17 cellular contexts compared by ENCODE assay signal in the genomic region with DNA sequence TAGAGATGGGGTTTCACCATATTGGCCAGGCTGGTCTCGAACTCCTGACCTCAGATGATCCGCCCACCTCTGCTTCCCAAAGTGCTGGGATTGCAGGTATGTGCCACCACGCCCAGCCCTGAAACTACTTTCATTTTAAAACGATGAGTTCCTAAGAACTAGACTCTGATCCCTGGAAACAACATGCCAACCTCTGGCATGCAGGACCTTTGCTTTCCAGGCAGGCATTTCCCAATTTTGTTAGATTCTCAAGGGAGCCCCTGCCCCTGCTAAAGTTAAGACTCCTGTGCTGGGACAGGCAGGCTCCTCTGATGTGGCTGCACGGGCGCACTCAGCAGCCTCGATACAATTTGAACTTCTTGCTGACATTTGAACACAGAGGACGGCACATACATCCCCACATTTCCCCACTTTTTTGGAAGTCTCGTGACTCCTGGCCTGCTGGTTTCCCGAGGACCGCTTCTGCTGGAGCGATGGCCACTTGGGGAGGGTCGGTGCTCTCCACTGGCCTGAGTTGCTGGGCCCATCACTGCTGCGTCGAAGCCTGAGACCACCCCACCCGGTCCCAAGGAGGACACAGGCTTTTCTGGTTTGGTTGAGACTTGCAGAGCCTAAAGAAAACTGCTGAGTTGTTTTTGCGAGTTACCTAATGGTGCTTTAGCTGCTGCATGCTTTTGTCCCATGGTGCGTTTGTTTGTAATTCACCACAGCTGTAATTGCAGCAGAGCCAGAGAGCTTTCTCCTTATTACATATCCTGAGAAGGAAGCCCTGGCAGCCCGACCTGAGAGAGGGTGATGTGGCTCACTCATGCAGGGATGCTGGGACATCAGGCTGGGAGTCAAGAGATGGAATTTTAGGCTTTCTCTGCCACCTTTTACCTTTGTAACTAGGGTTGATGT. TPM values are rescaled to one million over a fixed set of nuclear protein-coding genes. Genes with fewer than 3 reads are reported as not detected.
DNase-seq lines count a peak whose midpoint lies in the region; ATAC-seq and TF ChIP-seq lines count a peak whose summit lies in the region.
"Had no signal": no experiment of that assay in that cellular context is flagged by ENCODE, and none has a peak within 500 bp of the region (broad histone marks: within the 10 kb centered on the region; RNA-seq: fewer than 3 reads in every experiment).

No MANE protein-coding gene starts in this region.

- TF ChIP-seq POLR2A in upper lobe of left lung (IDR thresholded peaks at IDR 0.05), result no peak

- H3K27me3 ChIP-seq in endodermal cell (ENCODE audit: control insufficient read depth, insufficient read depth, low read length, poor library complexity, severe bottlenecking), result no peaks in the 10 kb centered on the region
- H3K27me3 ChIP-seq in mesenchymal stem cell (ENCODE audit: control insufficient read depth in 1 of 2, insufficient read depth in 1 of 2, low read length in 2 of 2), result no peaks in the 10 kb centered on the region
- H3K27me3 ChIP-seq in upper lobe of left lung, result no peaks in the 10 kb centered on the region
- no peaks in the 10 kb centered on the region for H3K27me3 ChIP-seq in CD8-positive, alpha-beta memory T cell (ENCODE audit: insufficient read depth, low read length, poor library complexity, severe bottlenecking)
- H3K27me3 ChIP-seq: gastrocnemius medialis, SJSA1 had no signal

- H3K79me1 ChIP-seq in mesenchymal stem cell (replicated peaks; ENCODE audit: low read length, poor library complexity, severe bottlenecking), result peaks cover 51% of the 10 kb centered on the region

- no peak overlapping the region for H2BK120ac ChIP-seq in mesenchymal stem cell (ENCODE audit: low read depth, low read length)

- CTCF ChIA-PET in CD8-positive, alpha-beta memory T cell (lab: Charles Lee), result no interaction called here

- no peaks in the 10 kb centered on the region for H3K27me3 Mint-ChIP-seq in endodermal cell (ENCODE audit: insufficient read depth)
- H3K27me3 Mint-ChIP-seq in CD8-positive, alpha-beta memory T cell, result no peaks in the 10 kb centered on the region

- peaks cover 20% of the 10 kb centered on the region for H3K36me3 Mint-ChIP-seq in endodermal cell (ENCODE audit: low read depth)
- peaks cover 0 to 6% (median 5%) of the 10 kb centered on the region in 3 donors for H3K36me3 Mint-ChIP-seq in CD8-positive, alpha-beta memory T cell
- H3K36me3 Mint-ChIP-seq: immature natural killer cell had no signal

- H3K4me1 ChIP-seq in endodermal cell (ENCODE audit: control insufficient read depth, insufficient read depth, low read length), result peaks cover 9% of the 10 kb centered on the region
- H3K4me1 ChIP-seq in mesenchymal stem cell (ENCODE audit: control insufficient read depth, insufficient read depth, low read depth, low read length), result peaks cover 12% of the 10 kb centered on the region
- H3K4me1 ChIP-seq in upper lobe of left lung, result peaks cover 16 to 69% (median 39%) of the 10 kb centered on the region in 4 donors
- peaks cover 12% of the 10 kb centered on the region for H3K4me1 ChIP-seq in CD8-positive, alpha-beta memory T cell (ENCODE audit: insufficient read depth, low read length)
- H3K4me1 ChIP-seq: SJSA1 had no signal

- H3K27ac Mint-ChIP-seq in endodermal cell, result peak overlapping the region; percentile 55
- H3K27ac Mint-ChIP-seq in CD8-positive, alpha-beta memory T cell, result peak overlapping the region in 1 of 8 donors; percentile 59
- H3K27ac Mint-ChIP-seq: immature natural killer cell had no signal

- H3K4ac ChIP-seq in mesenchymal stem cell (ENCODE audit: low read depth in 1 of 2, low read length in 2 of 2), result no peak overlapping the region

- H3K14ac ChIP-seq in mesenchymal stem cell (ENCODE audit: low read length in 2 of 2), result no peak overlapping the region

- peaks cover 11% of the 10 kb centered on the region for H3K36me3 ChIP-seq in endodermal cell (ENCODE audit: control insufficient read depth, insufficient read depth, low read length)
- H3K36me3 ChIP-seq in mesenchymal stem cell (ENCODE audit: control insufficient read depth in 1 of 2, insufficient read depth in 2 of 2, low read depth in 1 of 2, low read length in 2 of 2), result peaks cover 0 to 28% of the 10 kb centered on the region in 2 experiments
- H3K36me3 ChIP-seq in upper lobe of left lung, result peaks cover 0 to 4% (median 2%) of the 10 kb centered on the region in 4 donors
- no peaks in the 10 kb centered on the region for H3K36me3 ChIP-seq in CD8-positive, alpha-beta memory T cell (ENCODE audit: insufficient read depth, low read length)
- H3K36me3 ChIP-seq: gastrocnemius medialis, SJSA1 had no signal

- WGBS in endodermal cell (ENCODE audit: insufficient coverage in 1 of 2, insufficient read length in 1 of 2), 2 experiments, result 85 to 90% methylated on average over 13 to 19 of the region's 19 CpGs
- WGBS in mesenchymal stem cell, result 75% methylated on average over 18 of the region's 19 CpGs
- WGBS in upper lobe of left lung, 2 donors, result 46 to 68% methylated on average over 19 of the region's 19 CpGs

- H3K9ac ChIP-seq in endodermal cell (ENCODE audit: extremely low read depth, low read length, poor library complexity, severe bottlenecking), result no peak overlapping the region
- H3K9ac ChIP-seq in mesenchymal stem cell (ENCODE audit: low read length), result peak overlapping the region; percentile 74

- TF ChIP-seq CTCF in endodermal cell (conservative IDR thresholded peaks at IDR 0.05) (no peak), upper lobe of left lung (IDR thresholded peaks at IDR 0.05) (no peak), omental fat pad (IDR thresholded peaks at IDR 0.05) (no peak)

- H3K27ac ChIP-seq in endodermal cell (ENCODE audit: low read depth, low read length), result no peak overlapping the region
- H3K27ac ChIP-seq in mesenchymal stem cell (ENCODE audit: low read length, poor library complexity, severe bottlenecking), result no peak overlapping the region
- peak overlapping the region; percentile 37 to 56 (median 48) for H3K27ac ChIP-seq in upper lobe of left lung
- H3K27ac ChIP-seq in CD8-positive, alpha-beta memory T cell (ENCODE audit: low read depth, low read length), result no peak overlapping the region
- H3K27ac ChIP-seq: gastrocnemius medialis, SJSA1 had no signal

- H3K9me3 ChIP-seq in endodermal cell (ENCODE audit: control insufficient read depth, low read length), result no peaks in the 10 kb centered on the region
- H3K9me3 ChIP-seq in mesenchymal stem cell (ENCODE audit: control insufficient read depth, low read length), result no peaks in the 10 kb centered on the region
- no peaks in the 10 kb centered on the region for H3K9me3 ChIP-seq in upper lobe of left lung
- H3K9me3 ChIP-seq in CD8-positive, alpha-beta memory T cell (ENCODE audit: low read length), result no peaks in the 10 kb centered on the region
- H3K9me3 ChIP-seq: gastrocnemius medialis, SJSA1 had no signal

- H3K18ac ChIP-seq in mesenchymal stem cell (ENCODE audit: low read depth in 1 of 2, low read length in 2 of 2), result no peak overlapping the region

- no peak overlapping the region for H3K4me3 Mint-ChIP-seq in endodermal cell
- no peak overlapping the region for H3K4me3 Mint-ChIP-seq in CD8-positive, alpha-beta memory T cell
- H3K4me3 Mint-ChIP-seq: immature natural killer cell had no signal

- POLR2A ChIA-PET in CD8-positive, alpha-beta memory T cell (lab: Charles Lee), result no interaction called here

- H2BK15ac ChIP-seq in mesenchymal stem cell (ENCODE audit: low read depth, poor library complexity, severe bottlenecking), result no peak overlapping the region

- H3K4me3 ChIP-seq in endodermal cell (ENCODE audit: low read length), result no peak overlapping the region
- H3K4me3 ChIP-seq in mesenchymal stem cell (ENCODE audit: insufficient read depth in 1 of 2, low read depth in 1 of 2, low read length in 2 of 2), result peak overlapping the region in 1 of 2 experiments; percentile 63
- no peak overlapping the region for H3K4me3 ChIP-seq in upper lobe of left lung
- H3K4me3 ChIP-seq in CD8-positive, alpha-beta memory T cell (ENCODE audit: low read length), result no peak overlapping the region
- H3K4me3 ChIP-seq: gastrocnemius medialis, SJSA1 had no signal

- no peak overlapping the region for H2BK12ac ChIP-seq in mesenchymal stem cell (ENCODE audit: low read length in 2 of 2)

- H3K4me1 Mint-ChIP-seq in endodermal cell, result peaks cover 39% of the 10 kb centered on the region
- peaks cover 8 to 36% (median 30%) of the 10 kb centered on the region in 3 donors for H3K4me1 Mint-ChIP-seq in CD8-positive, alpha-beta memory T cell

- no peak overlapping the region for H4K91ac ChIP-seq in mesenchymal stem cell (ENCODE audit: low read length)

- no peak overlapping the region for H3K23ac ChIP-seq in mesenchymal stem cell (ENCODE audit: low read length in 2 of 2)

- peak in 1 of 2 donors; percentile 44 for ATAC-seq in upper lobe of left lung (ENCODE audit: low FRiP score in 2 of 2)
- ATAC-seq in omental fat pad (ENCODE audit: low FRiP score), result no peak
- ATAC-seq: gastrocnemius medialis had no signal

- no peaks in the 10 kb centered on the region for H3K9me3 Mint-ChIP-seq in endodermal cell
- no peaks in the 10 kb centered on the region for H3K9me3 Mint-ChIP-seq in CD8-positive, alpha-beta memory T cell
- H3K9me3 Mint-ChIP-seq: immature natural killer cell had no signal

- DNase-seq in activated effector memory CD4-positive, alpha-beta T cell treated with anti-CD3 and anti-CD28 coated beads, Interleukin-2, amount 50 U/mL, for 16 hours, result peak; percentile 44
- DNase-seq in activated effector memory CD4-positive, alpha-beta T cell treated with Interleukin-2 at 50 U/mL for 16 hours, result no peak
- DNase-seq in endodermal cell (peak; percentile 41), mesenchymal stem cell (no peak), upper lobe of left lung (no peak), amygdala (lab: John Stamatoyannopoulos, UW) (no peak), omental fat pad (ENCODE audit: low spot score) (no peak)
- no peak for DNase-seq in CD8-positive, alpha-beta memory T cell
- DNase-seq: activated CD8-positive, alpha-beta memory T cell treated with anti-CD3 and anti-CD28 coated beads for 24 hours; activated naive CD4-positive, alpha-beta T cell; Calu3; effector CD8-positive, alpha-beta T cell; gastrocnemius medialis; GDM1; immature natural killer cell; NCI-H2171 had no signal

- TF ChIP-seq EP300 in upper lobe of left lung (IDR thresholded peaks at IDR 0.05), result no peak

- no peak overlapping the region for H4K8ac ChIP-seq in mesenchymal stem cell (ENCODE audit: low read length)

- H2BK5ac ChIP-seq in mesenchymal stem cell (ENCODE audit: low read depth, low read length, poor library complexity, severe bottlenecking), result no peak overlapping the region

- H2AK5ac ChIP-seq in mesenchymal stem cell (ENCODE audit: low read length, severe bottlenecking), result no peak overlapping the region

- no peak overlapping the region for H2AFZ ChIP-seq in mesenchymal stem cell (ENCODE audit: low read depth, low read length)

- no peak overlapping the region for H3K4me2 ChIP-seq in mesenchymal stem cell (ENCODE audit: low read length, poor library complexity, severe bottlenecking)

RNA-seq across cellular contexts. Expression of a gene that starts 8.2 kb away (rescaled TPM):
- total RNA-seq in endodermal cell (100 to 1,000 TPM; 122 to 140 TPM), upper lobe of left lung (100 to 1,000 TPM; 159 to 285 (median 260) TPM), omental fat pad (10 to 100 TPM; 32.8 to 61.4 (median 45.7) TPM)
- polyA plus RNA-seq in endodermal cell (2013, experiment 1 of 2), result 32.6 TPM
- 30.0 TPM for polyA plus RNA-seq in endodermal cell (2013, experiment 2 of 2)
- polyA plus RNA-seq in mesenchymal stem cell (2013, experiment 1 of 2), result 8.0 TPM
- 8.2 TPM for polyA plus RNA-seq in mesenchymal stem cell (2013, experiment 2 of 2)
- 10 to 100 TPM; 34.0 to 34.6 TPM for total RNA-seq in CD8-positive, alpha-beta memory T cell
- 4.5 TPM for polyA plus RNA-seq in CD8-positive, alpha-beta memory T cell

Comparison
In these comparisons a context has a peak if more than half of its experiments do, and no peak if none do; other contexts are left out.
1. DNase-seq: peak in activated effector memory CD4-positive, alpha-beta T cell treated with anti-CD3 and anti-CD28 coated beads, Interleukin-2, amount 50 U/mL, for 16 hours (single experiment) and endodermal cell (single experiment); none in activated effector memory CD4-positive, alpha-beta T cell treated with Interleukin-2 at 50 U/mL for 16 hours (single experiment), mesenchymal stem cell (single experiment), upper lobe of left lung (0 of 2), amygdala (0 of 56), CD8-positive, alpha-beta memory T cell (0 of 5) and omental fat pad (single experiment).
2. H3K27ac ChIP-seq: peak in upper lobe of left lung (4 of 4); none in endodermal cell (single experiment), mesenchymal stem cell (single experiment) and CD8-positive, alpha-beta memory T cell (single experiment).